In genomic region chr10:29811751-29812427, GRCh38 we compare ENCODE assay signal across 9 cellular contexts.
DNase-seq lines count a peak whose midpoint lies in the region; ATAC-seq and TF ChIP-seq lines count a peak whose summit lies in the region.
"Had no signal": no experiment of that assay in that cellular context is flagged by ENCODE, and none has a peak within 500 bp of the region (broad histone marks: within the 10 kb centered on the region; RNA-seq: fewer than 3 reads in every experiment).

No MANE protein-coding gene starts in this region.

- TF ChIP-seq CTCF in fibroblast of mammary gland (conservative IDR thresholded peaks at IDR 0.05; ENCODE audit: control insufficient read depth, insufficient read depth, low read depth, low read length) (no peak), parathyroid adenoma (IDR thresholded peaks at IDR 0.05) (no peak)

- peak overlapping the region; percentile 96 for H3K27ac ChIP-seq in parathyroid adenoma

- peak overlapping the region; percentile 59 for H2AFZ ChIP-seq in parathyroid adenoma

- H3K4me3 Mint-ChIP-seq in T-helper 1 cell treated with Interleukin-12 subunit alpha and Interleukin-12 subunit beta and Interleukin-4 antibody, amounts not matched to agents 30 μg/mL and 1 μg/mL, for 36 hours = peak overlapping the region; percentile 35
- H3K4me3 Mint-ChIP-seq: activated B cell treated with CpG ODN at 0.5 μM for 24 hours had no signal

- no peak overlapping the region for H3K9ac ChIP-seq in parathyroid adenoma

- peaks cover 12% of the 10 kb centered on the region for H3K27me3 Mint-ChIP-seq in T-helper 1 cell treated with Interleukin-12 subunit alpha and Interleukin-12 subunit beta and Interleukin-4 antibody, amounts not matched to agents 30 μg/mL and 1 μg/mL, for 36 hours (ENCODE audit: low read depth)
- H3K27me3 Mint-ChIP-seq: activated B cell treated with CpG ODN at 0.5 μM for 24 hours had no signal

- H3K36me3 Mint-ChIP-seq in T-helper 1 cell treated with Interleukin-12 subunit alpha and Interleukin-12 subunit beta and Interleukin-4 antibody, amounts not matched to agents 30 μg/mL and 1 μg/mL, for 36 hours (ENCODE audit: low read depth) = peaks cover 12% of the 10 kb centered on the region

- no peak for ATAC-seq in GM21737 (IDR thresholded peaks at IDR 0.05; ENCODE audit: unreplicated experiment)

- H3K4me1 Mint-ChIP-seq in T-helper 1 cell treated with Interleukin-12 subunit alpha and Interleukin-12 subunit beta and Interleukin-4 antibody, amounts not matched to agents 30 μg/mL and 1 μg/mL, for 36 hours (ENCODE audit: low read depth) = peaks cover 35% of the 10 kb centered on the region
- H3K4me1 Mint-ChIP-seq: activated B cell treated with CpG ODN at 0.5 μM for 24 hours had no signal

- H3K36me3 ChIP-seq in parathyroid adenoma (ENCODE audit: control insufficient read depth, insufficient read depth, low read length) = no peaks in the 10 kb centered on the region

- no peaks in the 10 kb centered on the region for H3K27me3 ChIP-seq in parathyroid adenoma (ENCODE audit: control insufficient read depth, insufficient read depth, low read length)

- H3K4me1 ChIP-seq in parathyroid adenoma = peaks cover 45% of the 10 kb centered on the region

- no peaks in the 10 kb centered on the region for H3K9me3 ChIP-seq in parathyroid adenoma (ENCODE audit: control insufficient read depth, low read length)

- H3K4me2 ChIP-seq in parathyroid adenoma (ENCODE audit: low read length) = peak overlapping the region; percentile 60

- H3K79me2 ChIP-seq in parathyroid adenoma = no peaks in the 10 kb centered on the region

- peak overlapping the region; percentile 76 for H3K27ac Mint-ChIP-seq in T-helper 1 cell treated with Interleukin-12 subunit alpha and Interleukin-12 subunit beta and Interleukin-4 antibody, amounts not matched to agents 30 μg/mL and 1 μg/mL, for 36 hours
- H3K27ac Mint-ChIP-seq: activated B cell treated with CpG ODN at 0.5 μM for 24 hours had no signal

- peak; percentile 47 for DNase-seq in activated CD4-positive, alpha-beta T cell treated with anti-CD3 and anti-CD28 coated beads for 48 hours
- no peak for DNase-seq in activated CD4-positive, alpha-beta T cell treated with anti-CD3 and anti-CD28 coated beads, Interleukin-2, amount 50 U/mL, for 1 hour
- DNase-seq in fibroblast of mammary gland (ENCODE audit: low read depth) (peak; percentile 97), mesenteric fat pad (ENCODE audit: low spot score) (no peak), SKM-1 (lab: John Stamatoyannopoulos, UW; ENCODE audit: unreplicated experiment) (no peak)
- DNase-seq: activated B cell treated with CpG ODN at 0.5 μM for 24 hours had no signal

- H3K9me3 Mint-ChIP-seq in T-helper 1 cell treated with Interleukin-12 subunit alpha and Interleukin-12 subunit beta and Interleukin-4 antibody, amounts not matched to agents 30 μg/mL and 1 μg/mL, for 36 hours = peaks cover 16% of the 10 kb centered on the region

- H3K4me3 ChIP-seq in fibroblast of mammary gland (ENCODE audit: control insufficient read depth, low read depth, low read length) = no peak overlapping the region
- H3K4me3 ChIP-seq in parathyroid adenoma (ENCODE audit: low read depth, low read length) = peak overlapping the region; percentile 31

Comparison
In these comparisons a context has a peak if more than half of its experiments do, and no peak if none do; other contexts are left out.
1. DNase-seq: peak in activated CD4-positive, alpha-beta T cell treated with anti-CD3 and anti-CD28 coated beads for 48 hours (single experiment) and fibroblast of mammary gland (single experiment); none in activated CD4-positive, alpha-beta T cell treated with anti-CD3 and anti-CD28 coated beads, Interleukin-2, amount 50 U/mL, for 1 hour (single experiment), mesenteric fat pad (single experiment) and SKM-1 (single experiment).